In the genomic region with DNA sequence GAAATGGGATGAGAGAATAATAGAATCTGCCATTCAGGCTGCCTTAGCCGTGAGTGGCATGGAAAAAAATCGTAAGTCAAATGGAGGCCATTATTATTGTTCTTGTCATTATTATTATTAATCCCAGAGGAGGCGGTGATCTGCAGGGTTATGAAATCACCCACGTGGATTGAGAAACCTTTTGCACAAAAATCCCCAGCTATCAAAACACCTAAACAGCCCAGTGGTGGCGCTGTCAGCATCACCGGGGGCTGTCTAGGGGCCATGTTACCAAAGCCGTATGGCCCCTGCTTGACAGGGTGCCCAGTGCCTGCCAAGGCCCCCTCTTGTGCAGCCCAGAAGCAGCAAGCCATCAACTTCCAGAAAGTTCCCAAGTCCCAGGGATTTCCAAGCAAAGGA, we compare ENCODE assay signal across 21 cellular contexts. TPM values are rescaled to one million over a fixed set of nuclear protein-coding genes. Genes with fewer than 3 reads are reported as not detected.
A peak's percentile ranks its signal among the peaks of the same experiment; 100 is the strongest.
DNase-seq lines count a peak whose midpoint lies in the region; ATAC-seq and TF ChIP-seq lines count a peak whose summit lies in the region.
"Had no signal": no experiment of that assay in that cellular context is flagged by ENCODE, and none has a peak within 500 bp of the region (broad histone marks: within the 10 kb centered on the region; RNA-seq: fewer than 3 reads in every experiment).

No MANE protein-coding gene starts in this region.

- ATAC-seq in GM23338 (peak; percentile 70), esophagus mucosa (peak; percentile 24)
- ATAC-seq: effector memory CD8-positive, alpha-beta T cell; left colon had no signal

- intact Hi-C loops in A673 (cut with micrococcal nuclease; ENCODE audit: unreplicated experiment), result no loop called here

- CTCF ChIA-PET in A673 (lab: Charles Lee), result no interaction called here

- DNase-seq in A673 (ENCODE audit: low spot score) (no peak), GM23338 (ENCODE audit: low spot score) (peak; percentile 49), SK-N-DZ (ENCODE audit: low spot score) (peak; percentile 53), KG1 (lab: John Stamatoyannopoulos, UW) (no peak), NCI-H2107 (lab: John Stamatoyannopoulos, UW) (no peak), DMS153 (lab: John Stamatoyannopoulos, UW) (no peak), tibial nerve (ENCODE audit: low spot score in 2 of 2) (no peak)
- DNase-seq: activated B cell treated with CpG ODN at 0.5 μM for 24 hours; activated naive CD8-positive, alpha-beta T cell treated with anti-CD3 and anti-CD28 coated beads for 36 hours; central memory CD4-positive, alpha-beta T cell; effector memory CD8-positive, alpha-beta T cell; foreskin melanocyte; GOT3; left colon; midbrain; NCI-H187; SHP77 treated with DMSO at 0.1 percent for 48 hours; stomach; T-helper 2 cell had no signal

- H3K27ac Mint-ChIP-seq in GM23338, result no peak overlapping the region
- H3K27ac Mint-ChIP-seq: activated B cell treated with CpG ODN at 0.5 μM for 24 hours; activated naive CD8-positive, alpha-beta T cell treated with anti-CD3 and anti-CD28 coated beads for 36 hours; effector memory CD8-positive, alpha-beta T cell had no signal

- peaks cover 8% of the 10 kb centered on the region; the same call in 1 of the 3 replicates for H3K4me1 Mint-ChIP-seq in GM23338
- H3K4me1 Mint-ChIP-seq: activated B cell treated with CpG ODN at 0.5 μM for 24 hours; activated naive CD8-positive, alpha-beta T cell treated with anti-CD3 and anti-CD28 coated beads for 36 hours had no signal

- no peaks in the 10 kb centered on the region for H3K36me3 Mint-ChIP-seq in GM23338 (ENCODE audit: low read depth)
- H3K36me3 Mint-ChIP-seq: activated naive CD8-positive, alpha-beta T cell treated with anti-CD3 and anti-CD28 coated beads for 36 hours had no signal

- POLR2A ChIA-PET in A673 (lab: Charles Lee; ENCODE audit: low non-redundant PET), result no interaction called here

- TF ChIP-seq CTCF in A673 (conservative IDR thresholded peaks at IDR 0.05; ENCODE audit: low read depth, low read length) (peak; percentile 26; the same call in 1 of the 2 replicates), GM23338 (conservative IDR thresholded peaks at IDR 0.05; ENCODE audit: low read depth in 2 of 2) (peak; percentile 55 to 64), tibial nerve (IDR thresholded peaks at IDR 0.05) (no peak)

- H3K27me3 Mint-ChIP-seq in GM23338 (ENCODE audit: insufficient read depth, low read depth, poor library complexity), result peaks cover 16% of the 10 kb centered on the region

- WGBS in tibial nerve, 2 donors, result 56 to 61% methylated on average over 6 to 7 of the region's 7 CpGs

- no peak overlapping the region for H3K27ac ChIP-seq in A673 (ENCODE audit: low read depth, low read length, poor library complexity, severe bottlenecking)
- no peak overlapping the region for H3K27ac ChIP-seq in GM23338 (ENCODE audit: low read depth)
- H3K27ac ChIP-seq in tibial nerve, result no peak overlapping the region
- H3K27ac ChIP-seq: right atrium auricular region, stomach had no signal

- BruUV-seq in A673 (replicated peaks; lab: Mats Ljungman, UMichigan), result no TSS peak

- H3K36me3 ChIP-seq in A673 (ENCODE audit: insufficient read depth, low read length, poor library complexity, severe bottlenecking) (no peaks in the 10 kb centered on the region), GM23338 (ENCODE audit: insufficient read depth) (no peaks in the 10 kb centered on the region), tibial nerve (no peaks in the 10 kb centered on the region)
- H3K36me3 ChIP-seq: right atrium auricular region, stomach had no signal

- no peak for TF ChIP-seq EP300 in tibial nerve (IDR thresholded peaks at IDR 0.05)

- H3K9me2 ChIP-seq in GM23338 (ENCODE audit: insufficient read depth), result no peaks in the 10 kb centered on the region

- H2AFZ ChIP-seq in GM23338, result no peak overlapping the region

- H3K79me2 ChIP-seq in GM23338 (replicated peaks; ENCODE audit: insufficient read depth), result no peaks in the 10 kb centered on the region

- H3K9me3 ChIP-seq in A673 (ENCODE audit: low read depth, low read length, poor library complexity, severe bottlenecking) (no peaks in the 10 kb centered on the region), tibial nerve (no peaks in the 10 kb centered on the region)
- H3K9me3 ChIP-seq: right atrium auricular region, stomach had no signal

- TF ChIP-seq POLR2A in tibial nerve (IDR thresholded peaks at IDR 0.05), result no peak

- H3K4me1 ChIP-seq in A673 (ENCODE audit: insufficient read depth, low read length, poor library complexity, severe bottlenecking) (peaks cover 11% of the 10 kb centered on the region), GM23338 (ENCODE audit: insufficient read depth) (no peaks in the 10 kb centered on the region), tibial nerve (no peaks in the 10 kb centered on the region)

- H3K4me2 ChIP-seq in GM23338, result no peak overlapping the region

- no peaks in the 10 kb centered on the region for H4K20me1 ChIP-seq in GM23338 (replicated peaks; ENCODE audit: insufficient read depth)

- no peak overlapping the region for H3K4me3 Mint-ChIP-seq in GM23338
- H3K4me3 Mint-ChIP-seq: activated B cell treated with CpG ODN at 0.5 μM for 24 hours; activated naive CD8-positive, alpha-beta T cell treated with anti-CD3 and anti-CD28 coated beads for 36 hours; effector memory CD8-positive, alpha-beta T cell had no signal

- H3F3A ChIP-seq in GM23338 (replicated peaks; ENCODE audit: low read depth), result no peaks in the 10 kb centered on the region

- H3K4me3 ChIP-seq in A673 (ENCODE audit: low read depth, low read length, poor library complexity, severe bottlenecking) (no peak overlapping the region), GM23338 (no peak overlapping the region), tibial nerve (no peak overlapping the region)
- H3K4me3 ChIP-seq: right atrium auricular region, stomach had no signal

- H3K27me3 ChIP-seq in A673 (replicated peaks; ENCODE audit: insufficient read depth, low read depth, low read length, poor library complexity) (no peaks in the 10 kb centered on the region), GM23338 (ENCODE audit: insufficient read depth) (no peaks in the 10 kb centered on the region), tibial nerve (no peaks in the 10 kb centered on the region)
- H3K27me3 ChIP-seq: right atrium auricular region had no signal

- no peaks in the 10 kb centered on the region for H3K9me3 Mint-ChIP-seq in GM23338
- H3K9me3 Mint-ChIP-seq: activated naive CD8-positive, alpha-beta T cell treated with anti-CD3 and anti-CD28 coated beads for 36 hours; effector memory CD8-positive, alpha-beta T cell had no signal

RNA-seq across cellular contexts. Expression of gene CNGB1, which starts 25.2 kb away (rescaled TPM):
- total RNA-seq in A673 (2021) (not detected in 2 replicates), esophagus mucosa (0.32 TPM), tibial nerve (not detected)
- total RNA-seq in GM23338 (2014; rRNA removed; shearing (Covaris generic)), result not detected in 2 replicates
- polyA plus RNA-seq in GM23338 (2016; fragmentation: Nextera tagmentation; extraction: Ambion mirVana), result not detected in 2 replicates
- 17.7 and 23.2 TPM in 2 replicates for polyA plus RNA-seq in SK-N-DZ (2014; cell fraction: cytosol; rRNA removed)
- 31.5 and 41.5 TPM in 2 replicates for polyA plus RNA-seq in SK-N-DZ (2014; cell fraction: nucleus; rRNA removed)
- total RNA-seq: activated B cell treated with CpG ODN at 0.5 μM for 24 hours; activated naive CD8-positive, alpha-beta T cell treated with anti-CD3 and anti-CD28 coated beads for 36 hours; right atrium auricular region had no signal

RNA-seq across cellular contexts. Expression of gene ZNF319, which starts 54.7 kb away (rescaled TPM):
- 11.7 and 12.9 TPM in 2 replicates for total RNA-seq in A673 (2021)
- 4.3 and 10.0 TPM in 2 replicates for total RNA-seq in GM23338 (2014; rRNA removed; shearing (Covaris generic))
- 1.4 and 1.7 TPM in 2 replicates for polyA plus RNA-seq in GM23338 (2016; fragmentation: Nextera tagmentation; extraction: Ambion mirVana)
- polyA plus RNA-seq in SK-N-DZ (2014; cell fraction: cytosol; rRNA removed), result 4.3 and 5.6 TPM in 2 replicates
- polyA plus RNA-seq in SK-N-DZ (2014; cell fraction: nucleus; rRNA removed), result 3.1 and 9.4 TPM in 2 replicates
- 5.1 TPM for total RNA-seq in esophagus mucosa
- 10 to 100 TPM in 1 of 4 donors, 1 to 10 TPM in 3; 7.5 to 11.6 (median 9.1) TPM for total RNA-seq in tibial nerve

RNA-seq across cellular contexts. Expression of gene USB1, which starts 55.5 kb away (rescaled TPM):
- total RNA-seq in A673 (2021) (99.5 and 106 TPM in 2 replicates), esophagus mucosa (26.3 TPM), tibial nerve (10 to 100 TPM; 23.1 to 80.4 (median 31.6) TPM)
- total RNA-seq in GM23338 (2014; rRNA removed; shearing (Covaris generic)), result 102 and 118 TPM in 2 replicates
- 67.1 and 79.6 TPM in 2 replicates for polyA plus RNA-seq in GM23338 (2016; fragmentation: Nextera tagmentation; extraction: Ambion mirVana)
- 23.5 and 46.4 TPM in 2 replicates for polyA plus RNA-seq in SK-N-DZ (2014; cell fraction: cytosol; rRNA removed)
- 23.2 and 30.8 TPM in 2 replicates for polyA plus RNA-seq in SK-N-DZ (2014; cell fraction: nucleus; rRNA removed)

Comparison
In these comparisons a context has a peak if more than half of its experiments do, and no peak if none do; other contexts are left out.
1. DNase-seq: peak in GM23338 (single experiment) and SK-N-DZ (single experiment); none in A673 (single experiment), KG1 (single experiment), NCI-H2107 (single experiment), DMS153 (single experiment) and tibial nerve (0 of 2).
2. CTCF ChIP-seq: peak in A673 (single experiment) and GM23338 (2 of 2); none in tibial nerve (0 of 5).